ENCODE assay signal across 1 cellular context in the genomic region with DNA sequence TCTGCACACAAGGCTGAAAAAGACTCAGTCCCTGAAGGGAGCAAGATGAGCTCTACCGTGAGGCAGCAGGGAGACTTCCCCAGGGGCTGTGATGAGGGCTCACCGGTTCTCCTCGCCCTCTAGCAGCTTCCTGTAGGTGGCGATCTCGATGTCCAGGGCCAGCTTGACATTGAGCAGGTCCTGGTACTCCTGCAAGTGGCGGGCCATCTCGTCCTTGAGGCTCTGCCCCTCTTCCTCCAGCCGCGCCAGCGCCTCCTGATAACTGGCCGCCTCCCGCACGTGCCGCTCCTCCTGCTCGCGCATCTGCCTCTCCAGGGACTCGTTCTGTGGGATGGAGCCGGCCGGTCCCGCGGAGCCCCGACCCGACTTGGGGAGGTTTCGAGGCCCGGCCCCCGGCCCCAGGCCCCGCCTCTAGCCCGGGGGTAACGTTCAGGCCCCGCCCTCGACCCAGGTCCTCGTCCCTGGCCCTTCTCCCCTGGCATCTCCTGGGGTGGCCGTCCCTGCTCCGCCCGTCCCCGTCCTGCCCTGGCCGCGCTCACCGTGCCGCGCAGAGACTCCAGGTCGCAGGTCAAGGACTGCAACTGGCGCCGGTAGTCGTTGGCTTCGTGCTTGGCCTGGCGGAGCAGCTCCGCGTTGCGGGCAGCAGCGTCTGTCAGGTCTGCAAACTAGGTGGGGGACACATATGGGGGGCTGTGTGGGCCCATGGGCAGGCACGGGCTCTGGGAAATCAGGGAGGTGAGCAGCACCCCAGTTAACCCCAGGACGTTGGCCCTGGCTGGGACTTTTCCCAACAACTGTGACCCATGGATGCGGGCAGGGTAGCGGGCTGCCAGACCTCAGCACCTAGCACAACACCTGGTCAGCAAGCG.
TF ChIP-seq lines count a peak whose summit lies in the region.

No MANE protein-coding gene starts in this region.

TF ChIP-seq in HEK293, 187 proteins besides CTCF, POLR2A, EP300 and RAD21 (continued from another document):
- TF ChIP-seq, protein P1, sequence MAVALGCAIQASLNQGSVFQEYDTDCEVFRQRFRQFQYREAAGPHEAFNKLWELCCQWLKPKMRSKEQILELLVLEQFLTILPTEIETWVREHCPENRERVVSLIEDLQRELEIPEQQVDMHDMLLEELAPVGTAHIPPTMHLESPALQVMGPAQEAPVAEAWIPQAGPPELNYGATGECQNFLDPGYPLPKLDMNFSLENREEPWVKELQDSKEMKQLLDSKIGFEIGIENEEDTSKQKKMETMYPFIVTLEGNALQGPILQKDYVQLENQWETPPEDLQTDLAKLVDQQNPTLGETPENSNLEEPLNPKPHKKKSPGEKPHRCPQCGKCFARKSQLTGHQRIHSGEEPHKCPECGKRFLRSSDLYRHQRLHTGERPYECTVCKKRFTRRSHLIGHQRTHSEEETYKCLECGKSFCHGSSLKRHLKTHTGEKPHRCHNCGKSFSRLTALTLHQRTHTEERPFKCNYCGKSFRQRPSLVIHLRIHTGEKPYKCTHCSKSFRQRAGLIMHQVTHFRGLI (tag by site-specific recombination; IDR thresholded peaks at IDR 0.05), result 0 out of 2 replicates have a peak, but pooled peaks have one; percentile 42
- TF ChIP-seq KLF16 (tag by site-specific recombination; IDR thresholded peaks at IDR 0.05) (0 out of 2 replicates have a peak, but pooled peaks have one; percentile 28), PATZ1 (tag by site-specific recombination; IDR thresholded peaks at IDR 0.05) (peak; percentile 58; the same call in 1 of the 2 replicates), ZBTB48 (tag by site-specific recombination; IDR thresholded peaks at IDR 0.05) (peak; percentile 89), ZNF501 (tag by site-specific recombination; IDR thresholded peaks at IDR 0.05) (no peak), ZBTB26 (tag by site-specific recombination; optimal IDR thresholded peaks at IDR 0.05) (peak; percentile 11), ZBTB20 (tag by site-specific recombination; IDR thresholded peaks at IDR 0.05) (no peak), TRIM28 (IDR thresholded peaks at IDR 0.05; ENCODE audit: borderline replicate concordance, low read length) (peak; percentile 55; the same call in 1 of the 2 replicates), ZNF335 (tag by site-specific recombination; conservative IDR thresholded peaks at IDR 0.05) (peak; percentile 74), ZNF747 (tag by site-specific recombination; IDR thresholded peaks at IDR 0.05) (no peak), KLF1 (tag by site-specific recombination; IDR thresholded peaks at IDR 0.05) (no peak), ZNF202 (tag by site-specific recombination; IDR thresholded peaks at IDR 0.05; ENCODE audit: borderline replicate concordance) (no peak), PRDM4 (tag by site-specific recombination; IDR thresholded peaks at IDR 0.05) (peak; percentile 36; the same call in 1 of the 2 replicates)
- TF ChIP-seq, protein P2, sequence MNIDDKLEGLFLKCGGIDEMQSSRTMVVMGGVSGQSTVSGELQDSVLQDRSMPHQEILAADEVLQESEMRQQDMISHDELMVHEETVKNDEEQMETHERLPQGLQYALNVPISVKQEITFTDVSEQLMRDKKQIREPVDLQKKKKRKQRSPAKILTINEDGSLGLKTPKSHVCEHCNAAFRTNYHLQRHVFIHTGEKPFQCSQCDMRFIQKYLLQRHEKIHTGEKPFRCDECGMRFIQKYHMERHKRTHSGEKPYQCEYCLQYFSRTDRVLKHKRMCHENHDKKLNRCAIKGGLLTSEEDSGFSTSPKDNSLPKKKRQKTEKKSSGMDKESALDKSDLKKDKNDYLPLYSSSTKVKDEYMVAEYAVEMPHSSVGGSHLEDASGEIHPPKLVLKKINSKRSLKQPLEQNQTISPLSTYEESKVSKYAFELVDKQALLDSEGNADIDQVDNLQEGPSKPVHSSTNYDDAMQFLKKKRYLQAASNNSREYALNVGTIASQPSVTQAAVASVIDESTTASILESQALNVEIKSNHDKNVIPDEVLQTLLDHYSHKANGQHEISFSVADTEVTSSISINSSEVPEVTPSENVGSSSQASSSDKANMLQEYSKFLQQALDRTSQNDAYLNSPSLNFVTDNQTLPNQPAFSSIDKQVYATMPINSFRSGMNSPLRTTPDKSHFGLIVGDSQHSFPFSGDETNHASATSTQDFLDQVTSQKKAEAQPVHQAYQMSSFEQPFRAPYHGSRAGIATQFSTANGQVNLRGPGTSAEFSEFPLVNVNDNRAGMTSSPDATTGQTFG (tag by site-specific recombination; IDR thresholded peaks at IDR 0.05; ENCODE audit: borderline replicate concordance), result no peak
- TF ChIP-seq, protein P3, sequence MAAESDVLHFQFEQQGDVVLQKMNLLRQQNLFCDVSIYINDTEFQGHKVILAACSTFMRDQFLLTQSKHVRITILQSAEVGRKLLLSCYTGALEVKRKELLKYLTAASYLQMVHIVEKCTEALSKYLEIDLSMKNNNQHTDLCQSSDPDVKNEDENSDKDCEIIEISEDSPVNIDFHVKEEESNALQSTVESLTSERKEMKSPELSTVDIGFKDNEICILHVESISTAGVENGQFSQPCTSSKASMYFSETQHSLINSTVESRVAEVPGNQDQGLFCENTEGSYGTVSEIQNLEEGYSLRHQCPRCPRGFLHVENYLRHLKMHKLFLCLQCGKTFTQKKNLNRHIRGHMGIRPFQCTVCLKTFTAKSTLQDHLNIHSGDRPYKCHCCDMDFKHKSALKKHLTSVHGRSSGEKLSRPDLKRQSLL (tag by site-specific recombination; IDR thresholded peaks at IDR 0.05), result 0 out of 2 replicates have a peak, but pooled peaks have one; percentile 17
